ENCODE assay signal across 1 cellular context in the genomic region with DNA sequence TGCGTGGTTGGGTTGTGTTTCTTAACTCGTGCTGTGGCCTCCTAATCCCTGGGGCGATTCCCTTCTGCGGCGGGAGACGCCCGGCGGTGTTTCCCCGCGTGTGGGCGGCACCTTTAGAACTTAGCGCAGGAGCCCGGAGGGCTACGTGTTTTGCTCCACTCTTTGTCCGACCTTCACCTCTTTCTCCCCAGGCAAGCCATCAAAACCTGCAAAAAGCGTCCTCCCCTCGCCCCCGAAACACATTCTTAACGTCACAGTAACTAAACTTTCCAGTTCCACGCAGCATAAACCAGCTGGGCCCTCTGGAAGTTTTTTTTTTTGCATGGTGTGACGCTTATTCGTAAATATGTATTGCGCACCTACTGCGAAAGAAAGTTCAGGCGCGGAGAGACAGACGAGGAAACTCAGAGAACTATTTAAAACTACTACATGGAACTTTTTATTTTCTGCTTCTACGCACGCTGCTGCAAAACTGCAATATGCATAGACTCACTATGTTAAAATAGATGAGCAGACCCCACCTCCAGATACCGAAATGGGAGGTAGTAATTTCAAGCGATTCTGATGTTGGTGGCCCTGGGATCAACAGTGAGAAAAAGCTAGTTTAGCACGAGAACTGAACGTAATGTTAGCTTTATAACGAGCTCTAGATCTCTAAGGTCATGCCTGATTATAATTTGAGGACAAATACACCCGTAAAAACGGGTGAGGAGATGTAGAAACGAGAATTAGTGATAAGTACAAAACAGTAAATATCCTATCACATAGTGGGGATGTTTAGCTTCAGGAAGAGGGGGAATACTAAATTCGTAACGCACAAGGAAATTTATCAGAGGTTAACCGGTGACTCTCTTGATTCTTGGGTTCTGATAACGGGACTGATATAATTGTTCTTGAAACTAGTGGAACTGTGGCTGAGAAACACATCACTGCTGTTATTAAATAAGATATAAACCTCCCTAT.
TF ChIP-seq lines count a peak whose summit lies in the region.

No MANE protein-coding gene starts in this region.

TF ChIP-seq in endothelial cell of umbilical vein, 7 proteins besides CTCF, POLR2A, EP300 and RAD21:
- TF ChIP-seq MYC (IDR thresholded peaks at IDR 0.05; ENCODE audit: low read depth, low read length), result no peak
- TF ChIP-seq GATA2 (IDR thresholded peaks at IDR 0.05; ENCODE audit: insufficient read depth, insufficient read length, low read depth, low read length), result peak; percentile 31
- TF ChIP-seq EZH2 (IDR thresholded peaks at IDR 0.05; ENCODE audit: borderline replicate concordance, low read depth, low read length, severe bottlenecking), result no peak
